ENCODE assay signal across 21 cellular contexts in the genomic region with DNA sequence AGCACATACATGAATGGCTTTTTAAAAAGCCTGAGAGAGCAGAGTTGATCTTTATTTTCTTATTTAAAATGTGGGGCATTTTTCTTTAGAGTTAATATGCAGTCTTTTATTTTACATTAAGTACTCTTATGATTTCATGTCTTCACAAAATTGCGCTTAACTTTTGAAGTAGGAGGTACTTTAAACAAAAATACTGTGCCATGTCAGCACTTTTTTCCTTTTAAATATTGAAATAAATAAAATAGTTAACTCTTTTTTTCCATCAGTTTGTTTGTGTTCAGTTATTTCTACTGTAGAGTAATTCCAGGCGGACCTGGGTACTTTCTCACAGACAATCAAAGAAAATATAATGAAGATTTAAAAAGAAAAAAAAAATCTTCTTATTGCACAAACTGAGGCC.
DNase-seq lines count a peak whose midpoint lies in the region; ATAC-seq, FAIRE-seq and TF ChIP-seq lines count a peak whose summit lies in the region.
"Had no signal": no experiment of that assay in that cellular context is flagged by ENCODE, and none has a peak within 500 bp of the region (broad histone marks: within the 10 kb centered on the region; RNA-seq: fewer than 3 reads in every experiment).

No MANE protein-coding gene starts in this region.

- no peak overlapping the region for H2AK9ac ChIP-seq in IMR-90 (replicated peaks; ENCODE audit: low read depth, low read length, poor library complexity)

- no TSS peak for BruUV-seq in IMR-90 (replicated peaks; lab: Mats Ljungman, UMichigan)

- no peak overlapping the region; the same call in 1 of the 2 replicates for H4K5ac ChIP-seq in IMR-90 (ENCODE audit: low read depth, low read length)

- H3K27me3 Mint-ChIP-seq in central memory CD8-positive, alpha-beta T cell = peaks cover 20% of the 10 kb centered on the region
- H3K27me3 Mint-ChIP-seq in neural progenitor cell (ENCODE audit: insufficient read depth, low read depth) = peaks cover 2% of the 10 kb centered on the region
- H3K27me3 Mint-ChIP-seq: B cell; CD4-positive, CD25-positive, alpha-beta regulatory T cell had no signal

- H3K4me3 Mint-ChIP-seq in central memory CD8-positive, alpha-beta T cell = no peak overlapping the region
- no peak overlapping the region for H3K4me3 Mint-ChIP-seq in neural progenitor cell
- H3K4me3 Mint-ChIP-seq: B cell; CD4-positive, CD25-positive, alpha-beta regulatory T cell; CD8-positive, alpha-beta T cell; H9 had no signal

- H3K4me2 ChIP-seq in A549 = no peak overlapping the region
- no peak overlapping the region for H3K4me2 ChIP-seq in IMR-90 (ENCODE audit: low read depth, low read length)
- no peak overlapping the region for H3K4me2 ChIP-seq in neural progenitor cell
- H3K4me2 ChIP-seq: BLaER1 had no signal

- H2AFZ ChIP-seq in IMR-90 (replicated peaks; ENCODE audit: low read length, poor library complexity) = no peak overlapping the region
- no peak overlapping the region for H2AFZ ChIP-seq in neural progenitor cell (replicated peaks)
- H2AFZ ChIP-seq: GM23248 had no signal

- intact Hi-C loops in IMR-90 (cut with micrococcal nuclease) = no loop called here

- peaks cover 1% of the 10 kb centered on the region for H3K36me3 Mint-ChIP-seq in central memory CD8-positive, alpha-beta T cell (ENCODE audit: insufficient read depth)
- no peaks in the 10 kb centered on the region for H3K36me3 Mint-ChIP-seq in neural progenitor cell
- H3K36me3 Mint-ChIP-seq: CD4-positive, CD25-positive, alpha-beta regulatory T cell; CD8-positive, alpha-beta T cell had no signal

- no peak overlapping the region; the same call in 2 of the 3 replicates for H2BK15ac ChIP-seq in IMR-90 (ENCODE audit: low read depth, low read length)

- H3K9me3 ChIP-seq in A549 = no peaks in the 10 kb centered on the region
- no peaks in the 10 kb centered on the region for H3K9me3 ChIP-seq in IMR-90 (ENCODE audit: control insufficient read depth, insufficient read depth, low read length)
- no peaks in the 10 kb centered on the region for H3K9me3 ChIP-seq in neural progenitor cell (ENCODE audit: low read depth)
- H3K9me3 ChIP-seq: BLaER1, Caco-2 had no signal

- H4K91ac ChIP-seq in IMR-90 (ENCODE audit: insufficient read depth, low read depth, low read length) = peak overlapping the region; percentile 54; the same call in 1 of the 2 replicates

- no peak for FAIRE-seq in A549 (lab: Jason Lieb, UNC)
- FAIRE-seq in frontal cortex (lab: Jason Lieb, UNC) = no peak
- FAIRE-seq: G401.6, GM12892, GM19239 had no signal

- H3K4ac ChIP-seq in IMR-90 (ENCODE audit: low read depth, low read length) = peak overlapping the region; percentile 85; the same call in 1 of the 2 replicates

- peak overlapping the region; percentile 34 for H2BK5ac ChIP-seq in IMR-90 (ENCODE audit: low read depth, low read length, poor library complexity, severe bottlenecking)

- H3K9ac ChIP-seq in IMR-90 (ENCODE audit: low read depth, low read length) (no peak overlapping the region), neural progenitor cell (no peak overlapping the region)
- H3K9ac ChIP-seq: BLaER1, GM23248 had no signal

- no peaks in the 10 kb centered on the region for H3K9me3 Mint-ChIP-seq in central memory CD8-positive, alpha-beta T cell
- H3K9me3 Mint-ChIP-seq in neural progenitor cell = no peaks in the 10 kb centered on the region
- H3K9me3 Mint-ChIP-seq: CD8-positive, alpha-beta T cell; H9 had no signal

- dilution Hi-C loops in IMR-90 (cut with HindIII; ENCODE audit: low sequenced_read_pairs, unreplicated experiment) = no loop called here

- peak overlapping the region; percentile 99 for H2BK120ac ChIP-seq in IMR-90 (ENCODE audit: low read depth, low read length)

- WGBS in A549 (ENCODE audit: missing lambda C conversion rate) = 80% methylated on average over 2 of the region's 2 CpGs
- WGBS in IMR-90 (ENCODE audit: extremely low coverage in 2 of 2, insufficient read length in 1 of 2), 2 experiments = no CpG with 5 or more reads among the region's 2 CpGs

- peaks cover 6% of the 10 kb centered on the region for H3K36me3 ChIP-seq in IMR-90 (ENCODE audit: control insufficient read depth, insufficient read depth, low read length)
- H3K36me3 ChIP-seq in neural progenitor cell = no peaks in the 10 kb centered on the region
- H3K36me3 ChIP-seq: BLaER1 had no signal

- DNase-seq in A549 (ENCODE audit: low read depth in 1 of 2, low spot score in 1 of 2) (no peak), IMR-90 (no peak), neural progenitor cell (ENCODE audit: low spot score) (no peak), cortex of kidney (lab: John Stamatoyannopoulos, UW) (no peak), frontal cortex (ENCODE audit: low spot score in 2 of 2) (no peak)
- no peak for DNase-seq in central memory CD8-positive, alpha-beta T cell (ENCODE audit: low spot score in 2 of 2)
- DNase-seq: Caco-2; CD4-positive, CD25-positive, alpha-beta regulatory T cell; CD8-positive, alpha-beta T cell; DMS153; DND-41; GM23248; H9 had no signal

- TF ChIP-seq RAD21 in A549 (conservative IDR thresholded peaks at IDR 0.05 in 1 of 2, IDR thresholded peaks at IDR 0.05 in 1 of 2) = no peak
- TF ChIP-seq RAD21 in IMR-90 (IDR thresholded peaks at IDR 0.05; ENCODE audit: low read length) = no peak

- H3K18ac ChIP-seq in IMR-90 (ENCODE audit: low read depth, low read length) = no peak overlapping the region

- in situ Hi-C loops in IMR-90 (cut with MboI; ENCODE audit: low sequenced_read_pairs) = no loop called here

- H3K79me2 ChIP-seq in neural progenitor cell (ENCODE audit: low read depth) = no peaks in the 10 kb centered on the region

- H3K27ac Mint-ChIP-seq in central memory CD8-positive, alpha-beta T cell (ENCODE audit: low read depth) = peak overlapping the region; percentile 66
- peak overlapping the region; percentile 43 for H3K27ac Mint-ChIP-seq in neural progenitor cell
- H3K27ac Mint-ChIP-seq: B cell; CD4-positive, CD25-positive, alpha-beta regulatory T cell; CD8-positive, alpha-beta T cell had no signal

- TF ChIP-seq POLR2A in A549 (IDR thresholded peaks at IDR 0.05; ENCODE audit: low read length) (no peak), IMR-90 (IDR thresholded peaks at IDR 0.05; ENCODE audit: low read depth, low read length) (no peak)

- H3K27me3 ChIP-seq in IMR-90 (ENCODE audit: control insufficient read depth, insufficient read depth, low read length) = no peaks in the 10 kb centered on the region
- no peaks in the 10 kb centered on the region for H3K27me3 ChIP-seq in neural progenitor cell
- H3K27me3 ChIP-seq: BLaER1 had no signal

- no peak overlapping the region; the same call in 1 of the 2 replicates for H2BK20ac ChIP-seq in IMR-90 (ENCODE audit: low read depth, low read length)

- peaks cover 29% of the 10 kb centered on the region for H3K4me1 ChIP-seq in A549
- H3K4me1 ChIP-seq in IMR-90 (ENCODE audit: control insufficient read depth, insufficient read depth, low read length) = peaks cover 22% of the 10 kb centered on the region
- no peaks in the 10 kb centered on the region for H3K4me1 ChIP-seq in neural progenitor cell
- H3K4me1 ChIP-seq: BLaER1 had no signal

- H2AK5ac ChIP-seq in IMR-90 (ENCODE audit: low read depth, low read length) = peak overlapping the region; percentile 86

- H3K14ac ChIP-seq in IMR-90 (replicated peaks; ENCODE audit: low read depth, low read length) = no peak overlapping the region

- peaks cover 17 to 23% of the 10 kb centered on the region in 2 experiments for H3K79me1 ChIP-seq in IMR-90 (ENCODE audit: low read depth in 1 of 2, low read length in 2 of 2)

- H3K9me1 ChIP-seq in IMR-90 (ENCODE audit: insufficient read depth, low read length) = peaks cover 24% of the 10 kb centered on the region

- H4K20me1 ChIP-seq in IMR-90 (ENCODE audit: insufficient read depth, low read length) = no peaks in the 10 kb centered on the region
- no peaks in the 10 kb centered on the region for H4K20me1 ChIP-seq in neural progenitor cell (ENCODE audit: low read depth)
- H4K20me1 ChIP-seq: BLaER1 had no signal

- no peak overlapping the region for H3K23ac ChIP-seq in IMR-90 (ENCODE audit: low read depth, low read length)

- H3K4me3 ChIP-seq in A549 = no peak overlapping the region
- no peak overlapping the region for H3K4me3 ChIP-seq in IMR-90 (ENCODE audit: insufficient read depth, low read depth, low read length)
- no peak overlapping the region for H3K4me3 ChIP-seq in neural progenitor cell
- H3K4me3 ChIP-seq: BLaER1, GM23248 had no signal

- POLR2A ChIA-PET in A549 (lab: Yijun Ruan, JAX) (no interaction called here), IMR-90 (lab: Charles Lee; ENCODE audit: unreplicated experiment) (interaction anchor here (0.6 kb wide), 1 partner anchor 140 kb away, joined by 5 read pairs; no protein-coding TSS in a partner anchor)

- H3F3A ChIP-seq in neural progenitor cell (ENCODE audit: low read depth) = no peaks in the 10 kb centered on the region

- ATAC-seq in A549 (no peak), IMR-90 (ENCODE audit: low read depth) (no peak), HG03354 (IDR thresholded peaks at IDR 0.05; ENCODE audit: poor library complexity, severe bottlenecking, unreplicated experiment) (no peak)
- ATAC-seq in central memory CD8-positive, alpha-beta T cell (replicated peaks; ENCODE audit: extremely low read depth, poor library complexity, severe bottlenecking) = no peak
- ATAC-seq: CD8-positive, alpha-beta T cell; HCT116 had no signal

- TF ChIP-seq EP300 in A549 (IDR thresholded peaks at IDR 0.05) = no peak

- H3K56ac ChIP-seq in IMR-90 (ENCODE audit: extremely low read depth, insufficient read depth, low read length) = no peak overlapping the region

- H3K27ac ChIP-seq in A549 (no peak overlapping the region), IMR-90 (ENCODE audit: insufficient read depth, low read length) (peak overlapping the region; percentile 42; the same call in 1 of the 2 replicates), neural progenitor cell (no peak overlapping the region)
- H3K27ac ChIP-seq: BLaER1, C4-2B, GM23248 had no signal

- CTCF ChIA-PET in A549 (lab: Yijun Ruan, JAX) (interaction anchor here (0.6 kb wide), 1 partner anchor 15 kb away, joined by 3 read pairs; no protein-coding TSS in a partner anchor), IMR-90 (lab: Yijun Ruan, JAX) (interaction anchor here (0.7 to 1.2 kb wide), 2 partner anchors 35 to 146 kb away, joined by 3 read pairs; no protein-coding TSS in a partner anchor)

- TF ChIP-seq CTCF in A549 (IDR thresholded peaks at IDR 0.05) (no peak), IMR-90 (conservative IDR thresholded peaks at IDR 0.05; ENCODE audit: low read depth, low read length) (no peak), neural progenitor cell (IDR thresholded peaks at IDR 0.05) (no peak)

- H4K8ac ChIP-seq in IMR-90 (ENCODE audit: low read depth in 2 of 2, low read length in 2 of 2) = peak overlapping the region; percentile 69 to 99; a peak in 2 of 4 replicates

- H3K4me1 Mint-ChIP-seq in central memory CD8-positive, alpha-beta T cell = no peaks in the 10 kb centered on the region
- H3K4me1 Mint-ChIP-seq in neural progenitor cell = peaks cover 20% of the 10 kb centered on the region
- H3K4me1 Mint-ChIP-seq: CD4-positive, CD25-positive, alpha-beta regulatory T cell had no signal

TF ChIP-seq in A549, 52 proteins besides CTCF, POLR2A, EP300 and RAD21:
- TF ChIP-seq MAFK (IDR thresholded peaks at IDR 0.05; ENCODE audit: partially characterized antibody) = peak; percentile 86
- no peak for TF ChIP-seq KDM5A (IDR thresholded peaks at IDR 0.05)

TF ChIP-seq in IMR-90, 13 proteins besides CTCF, POLR2A, EP300 and RAD21 (continues in another document):
- TF ChIP-seq SMC3 (IDR thresholded peaks at IDR 0.05; ENCODE audit: low read depth, low read length) = no peak
